Comparison of ENCODE assay signal across 9 cellular contexts in the genomic region with DNA sequence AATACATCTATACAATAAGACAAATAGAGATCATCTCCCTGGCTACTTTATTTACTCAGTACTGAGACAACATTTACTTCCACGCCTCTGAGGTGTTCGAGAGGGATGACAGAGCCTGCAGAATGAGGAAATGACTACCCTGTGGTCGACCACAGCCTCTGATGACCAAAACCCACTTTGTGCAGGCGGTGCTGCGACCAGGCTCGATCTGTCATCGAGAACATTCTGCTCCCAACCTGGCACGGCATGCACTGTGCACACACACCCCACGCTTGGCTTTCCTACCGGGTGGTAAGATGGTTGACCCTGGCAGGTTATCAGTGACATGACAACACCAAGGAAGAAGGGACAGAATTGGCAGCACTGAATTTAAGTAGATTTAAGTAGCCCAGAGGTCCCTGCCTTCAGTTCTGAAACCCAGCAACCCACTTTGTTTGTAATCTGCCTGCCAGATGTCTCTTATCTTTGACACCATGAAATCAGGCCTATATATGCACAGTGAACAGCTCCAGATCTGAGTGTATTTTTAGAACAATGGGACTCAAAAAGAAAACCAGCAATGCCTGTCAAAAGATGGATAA. TPM values are rescaled to one million over a fixed set of nuclear protein-coding genes. Genes with fewer than 3 reads are reported as not detected.
DNase-seq lines count a peak whose midpoint lies in the region; ATAC-seq and TF ChIP-seq lines count a peak whose summit lies in the region.
"Had no signal": no experiment of that assay in that cellular context is flagged by ENCODE, and none has a peak within 500 bp of the region (broad histone marks: within the 10 kb centered on the region; RNA-seq: fewer than 3 reads in every experiment).

No MANE protein-coding gene starts in this region.

- intact Hi-C loops in heart right ventricle (cut with DNase I), result loop anchor here (2.0 to 10.0 kb wide), 12 partner anchors 86 to 428 kb away; a partner anchor contains a TSS

- no peaks in the 10 kb centered on the region for H3K27me3 Mint-ChIP-seq in activated T-cell treated with anti-CD3 and anti-CD28 coated beads, Interleukin-2, amount 50 U/mL, for 4 hours (ENCODE audit: low read depth)

- H3K36me3 Mint-ChIP-seq in activated T-cell treated with anti-CD3 and anti-CD28 coated beads, Interleukin-2, amount 50 U/mL, for 4 hours (ENCODE audit: insufficient read depth), result peaks cover 34% of the 10 kb centered on the region

- no peak overlapping the region for H3K4me3 Mint-ChIP-seq in activated T-cell treated with anti-CD3 and anti-CD28 coated beads, Interleukin-2, amount 50 U/mL, for 4 hours

- peak; percentile 12 to 19 for DNase-seq in activated CD4-positive, alpha-beta T cell treated with anti-CD3 and anti-CD28 coated beads for 24 hours (ENCODE audit: low read depth in 2 of 2)
- no peak for DNase-seq in activated CD4-positive, alpha-beta T cell treated with anti-CD3 and anti-CD28 coated beads for 1 hour
- DNase-seq in NOMO-1 (lab: John Stamatoyannopoulos, UW; ENCODE audit: unreplicated experiment in 2 of 2), result peak; percentile 85 to 96
- DNase-seq in activated T-cell treated with anti-CD3 and anti-CD28 coated beads, Interleukin-2, amount 50 U/mL, for 4 hours, result no peak
- peak; percentile 64 for DNase-seq in heart right ventricle
- peak; percentile 47 to 55 for DNase-seq in stimulated activated CD4-positive, alpha-beta T cell treated with anti-CD3 and anti-CD28 coated beads, Interleukin-4, amount 100 ng/mL, for 48 hours (ENCODE audit: low read depth in 2 of 2)
- DNase-seq in cortex of kidney (lab: John Stamatoyannopoulos, UW), result no peak
- DNase-seq: DND-41 had no signal

- 40 to 47% methylated on average over 10 of the region's 10 CpGs for WGBS in heart right ventricle, 2 donors

- H3K9me3 ChIP-seq in heart right ventricle, result no peaks in the 10 kb centered on the region

- no peak for TF ChIP-seq CTCF in heart right ventricle (IDR thresholded peaks at IDR 0.05)

- H3K4me1 Mint-ChIP-seq in activated T-cell treated with anti-CD3 and anti-CD28 coated beads, Interleukin-2, amount 50 U/mL, for 4 hours (ENCODE audit: low read depth), result peaks cover 24% of the 10 kb centered on the region

- H3K27ac ChIP-seq in heart right ventricle, result peak overlapping the region; percentile 61 to 88 (median 80)

- H3K9me3 Mint-ChIP-seq in activated T-cell treated with anti-CD3 and anti-CD28 coated beads, Interleukin-2, amount 50 U/mL, for 4 hours, result no peaks in the 10 kb centered on the region

- H3K27me3 ChIP-seq in heart right ventricle, result no peaks in the 10 kb centered on the region

- peaks cover 0 to 66% (median 10%) of the 10 kb centered on the region in 9 donors for H3K36me3 ChIP-seq in heart right ventricle

- no peak overlapping the region for H3K4me3 ChIP-seq in heart right ventricle

- H3K4me1 ChIP-seq in heart right ventricle, result peaks cover 44 to 88% (median 65%) of the 10 kb centered on the region in 9 donors

- ATAC-seq in HG02884 (IDR thresholded peaks at IDR 0.05; ENCODE audit: unreplicated experiment), result peak; percentile 92
- peak; percentile 88 to 90 for ATAC-seq in activated T-cell treated with anti-CD3 and anti-CD28 coated beads, Interleukin-2, amount 50 U/mL, for 4 hours
- peak; percentile 36 to 80 (median 54) for ATAC-seq in heart right ventricle

RNA-seq across cellular contexts. Expression of a gene that starts 42.6 kb away (rescaled TPM):
- 10 to 100 TPM; 31.3 to 35.5 (median 35.0) TPM for total RNA-seq in activated T-cell treated with anti-CD3 and anti-CD28 coated beads, Interleukin-2, amount 50 U/mL, for 4 hours
- 10 to 100 TPM in 8 of 10 donors, 1 to 10 TPM in 2; 9.1 to 14.8 (median 11.3) TPM for total RNA-seq in heart right ventricle
- polyA plus RNA-seq in heart right ventricle, result 10 to 100 TPM in 1 of 2 donors, 1 to 10 TPM in 1; 8.3 to 10.4 TPM

RNA-seq across cellular contexts. Expression of a gene that starts 42.9 kb away (rescaled TPM):
- total RNA-seq in activated T-cell treated with anti-CD3 and anti-CD28 coated beads, Interleukin-2, amount 50 U/mL, for 4 hours, result 10 to 100 TPM; 38.6 to 40.4 (median 39.6) TPM
- 10 to 100 TPM; 40.6 to 78.1 (median 48.8) TPM for total RNA-seq in heart right ventricle
- 10 to 100 TPM; 10.4 to 14.5 TPM for polyA plus RNA-seq in heart right ventricle

Comparison
In these comparisons a context has a peak if more than half of its experiments do, and no peak if none do; other contexts are left out.
1. DNase-seq: peak in activated CD4-positive, alpha-beta T cell treated with anti-CD3 and anti-CD28 coated beads for 24 hours (2 of 2), NOMO-1 (2 of 2), heart right ventricle (2 of 2) and stimulated activated CD4-positive, alpha-beta T cell treated with anti-CD3 and anti-CD28 coated beads, Interleukin-4, amount 100 ng/mL, for 48 hours (2 of 2); none in activated CD4-positive, alpha-beta T cell treated with anti-CD3 and anti-CD28 coated beads for 1 hour (single experiment), activated T-cell treated with anti-CD3 and anti-CD28 coated beads, Interleukin-2, amount 50 U/mL, for 4 hours (single experiment) and cortex of kidney (single experiment).
2. Peak in every context shown above with its lines, with median percentiles within 50 percentile points of each other: ATAC-seq.